In the genomic region with DNA sequence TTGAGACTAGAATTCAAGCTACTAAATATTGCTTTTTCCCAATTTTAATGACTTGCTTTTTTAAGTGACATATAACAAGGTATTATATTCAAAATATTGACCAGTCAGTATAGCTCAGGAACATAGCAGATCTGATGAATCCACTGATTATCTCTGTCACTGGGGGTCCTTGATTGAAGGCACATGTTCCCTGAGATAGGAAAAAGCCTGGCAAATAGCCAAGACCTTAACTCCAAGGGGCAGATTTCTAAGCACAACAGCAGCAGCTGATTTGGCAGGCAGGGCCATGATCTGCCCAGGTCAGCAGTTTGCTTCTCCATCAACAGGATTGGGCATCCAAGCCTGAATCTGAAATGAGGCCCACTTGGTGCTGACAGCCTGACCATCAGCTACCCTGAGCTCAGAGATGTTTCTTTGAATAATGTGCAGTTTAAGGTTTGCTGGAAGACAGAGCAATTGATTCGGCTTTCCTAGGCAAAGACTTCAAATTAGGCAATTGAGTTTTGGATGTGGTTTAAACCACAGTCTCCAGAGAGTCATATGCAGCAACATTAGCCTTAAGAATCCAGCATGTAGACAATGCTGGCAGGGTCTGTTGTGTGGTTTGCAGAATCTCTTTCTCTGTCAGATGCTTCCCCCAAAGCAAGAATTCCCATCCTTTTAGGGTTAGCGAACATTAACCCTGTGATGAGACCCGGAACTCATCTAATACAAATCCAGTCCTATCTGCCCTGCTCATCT, we compare ENCODE assay signal across 1 cellular context.
A peak's percentile ranks its signal among the peaks of the same experiment; 100 is the strongest.
TF ChIP-seq lines count a peak whose summit lies in the region.

No MANE protein-coding gene starts in this region.

TF ChIP-seq in K562, 482 proteins besides CTCF, POLR2A, EP300 and RAD21:
- no peak for TF ChIP-seq MTA1 (IDR thresholded peaks at IDR 0.05; ENCODE audit: borderline replicate concordance)
- no peak for TF ChIP-seq ESRRB (CRISPR knock-in tag; IDR thresholded peaks at IDR 0.05; ENCODE audit: borderline replicate concordance)
- 0 out of 2 replicates have a peak, but pooled peaks have one; percentile 12 for TF ChIP-seq NFIC (IDR thresholded peaks at IDR 0.05)
- no peak for TF ChIP-seq PRMT5 (CRISPR knock-in tag; IDR thresholded peaks at IDR 0.05)
- TF ChIP-seq SMAD1 (IDR thresholded peaks at IDR 0.05; ENCODE audit: low read depth, low read length, partially characterized antibody), result no peak
- TF ChIP-seq, protein P1, sequence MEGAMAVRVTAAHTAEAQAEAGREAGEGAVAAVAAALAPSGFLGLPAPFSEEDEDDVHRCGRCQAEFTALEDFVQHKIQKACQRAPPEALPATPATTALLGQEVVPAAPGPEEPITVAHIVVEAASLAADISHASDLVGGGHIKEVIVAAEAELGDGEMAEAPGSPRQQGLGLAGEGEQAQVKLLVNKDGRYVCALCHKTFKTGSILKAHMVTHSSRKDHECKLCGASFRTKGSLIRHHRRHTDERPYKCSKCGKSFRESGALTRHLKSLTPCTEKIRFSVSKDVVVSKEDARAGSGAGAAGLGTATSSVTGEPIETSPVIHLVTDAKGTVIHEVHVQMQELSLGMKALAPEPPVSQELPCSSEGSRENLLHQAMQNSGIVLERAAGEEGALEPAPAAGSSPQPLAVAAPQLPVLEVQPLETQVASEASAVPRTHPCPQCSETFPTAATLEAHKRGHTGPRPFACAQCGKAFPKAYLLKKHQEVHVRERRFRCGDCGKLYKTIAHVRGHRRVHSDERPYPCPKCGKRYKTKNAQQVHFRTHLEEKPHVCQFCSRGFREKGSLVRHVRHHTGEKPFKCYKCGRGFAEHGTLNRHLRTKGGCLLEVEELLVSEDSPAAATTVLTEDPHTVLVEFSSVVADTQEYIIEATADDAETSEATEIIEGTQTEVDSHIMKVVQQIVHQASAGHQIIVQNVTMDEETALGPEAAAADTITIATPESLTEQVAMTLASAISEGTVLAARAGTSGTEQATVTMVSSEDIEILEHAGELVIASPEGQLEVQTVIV (CRISPR knock-in tag; IDR thresholded peaks at IDR 0.05; ENCODE audit: borderline replicate concordance), result no peak
- no peak for TF ChIP-seq CEBPG (CRISPR knock-in tag; IDR thresholded peaks at IDR 0.05)
- TF ChIP-seq CEBPG (tag; conservative IDR thresholded peaks at IDR 0.05 in 1 of 2, IDR thresholded peaks at IDR 0.05 in 1 of 2), result no peak
- TF ChIP-seq, protein P2, sequence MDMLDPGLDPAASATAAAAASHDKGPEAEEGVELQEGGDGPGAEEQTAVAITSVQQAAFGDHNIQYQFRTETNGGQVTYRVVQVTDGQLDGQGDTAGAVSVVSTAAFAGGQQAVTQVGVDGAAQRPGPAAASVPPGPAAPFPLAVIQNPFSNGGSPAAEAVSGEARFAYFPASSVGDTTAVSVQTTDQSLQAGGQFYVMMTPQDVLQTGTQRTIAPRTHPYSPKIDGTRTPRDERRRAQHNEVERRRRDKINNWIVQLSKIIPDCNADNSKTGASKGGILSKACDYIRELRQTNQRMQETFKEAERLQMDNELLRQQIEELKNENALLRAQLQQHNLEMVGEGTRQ (CRISPR knock-in tag; IDR thresholded peaks at IDR 0.05), result no peak
- TF ChIP-seq, protein P3, sequence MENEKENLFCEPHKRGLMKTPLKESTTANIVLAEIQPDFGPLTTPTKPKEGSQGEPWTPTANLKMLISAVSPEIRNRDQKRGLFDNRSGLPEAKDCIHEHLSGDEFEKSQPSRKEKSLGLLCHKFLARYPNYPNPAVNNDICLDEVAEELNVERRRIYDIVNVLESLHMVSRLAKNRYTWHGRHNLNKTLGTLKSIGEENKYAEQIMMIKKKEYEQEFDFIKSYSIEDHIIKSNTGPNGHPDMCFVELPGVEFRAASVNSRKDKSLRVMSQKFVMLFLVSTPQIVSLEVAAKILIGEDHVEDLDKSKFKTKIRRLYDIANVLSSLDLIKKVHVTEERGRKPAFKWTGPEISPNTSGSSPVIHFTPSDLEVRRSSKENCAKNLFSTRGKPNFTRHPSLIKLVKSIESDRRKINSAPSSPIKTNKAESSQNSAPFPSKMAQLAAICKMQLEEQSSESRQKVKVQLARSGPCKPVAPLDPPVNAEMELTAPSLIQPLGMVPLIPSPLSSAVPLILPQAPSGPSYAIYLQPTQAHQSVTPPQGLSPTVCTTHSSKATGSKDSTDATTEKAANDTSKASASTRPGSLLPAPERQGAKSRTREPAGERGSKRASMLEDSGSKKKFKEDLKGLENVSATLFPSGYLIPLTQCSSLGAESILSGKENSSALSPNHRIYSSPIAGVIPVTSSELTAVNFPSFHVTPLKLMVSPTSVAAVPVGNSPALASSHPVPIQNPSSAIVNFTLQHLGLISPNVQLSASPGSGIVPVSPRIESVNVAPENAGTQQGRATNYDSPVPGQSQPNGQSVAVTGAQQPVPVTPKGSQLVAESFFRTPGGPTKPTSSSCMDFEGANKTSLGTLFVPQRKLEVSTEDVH (IDR thresholded peaks at IDR 0.05; ENCODE audit: low read depth, partially characterized antibody), result no peak
